In genomic region chr7:92244803-92245486, GRCh38 we compare ENCODE assay signal across 8 cellular contexts.
DNase-seq lines count a peak whose midpoint lies in the region; ATAC-seq, FAIRE-seq and TF ChIP-seq lines count a peak whose summit lies in the region.

No MANE protein-coding gene starts in this region.

- H3K9me3 ChIP-seq in iPS-18a (ENCODE audit: control insufficient read depth, low read depth, low read length), result no peaks in the 10 kb centered on the region

- peaks cover 50% of the 10 kb centered on the region for H3K36me3 Mint-ChIP-seq in stimulated activated effector memory CD8-positive, alpha-beta T cell treated with anti-CD3 and anti-CD28 coated beads, Interleukin-12 subunit alpha, Interleukin-12 subunit beta, amount 100 ng/mL, for 72 hours

- ATAC-seq in GM18907 (IDR thresholded peaks at IDR 0.05; ENCODE audit: unreplicated experiment), result peak; percentile 3
- ATAC-seq in stimulated activated effector memory CD8-positive, alpha-beta T cell treated with anti-CD3 and anti-CD28 coated beads, Interleukin-12 subunit alpha, Interleukin-12 subunit beta, amount 100 ng/mL, for 72 hours, result peak; percentile 3

- peak; percentile 31 to 43 for DNase-seq in AML-193 (lab: John Stamatoyannopoulos, UW)
- DNase-seq in LNCaP clone FGC (ENCODE audit: low read depth), result no peak
- DNase-seq in stimulated activated effector memory CD8-positive, alpha-beta T cell treated with anti-CD3 and anti-CD28 coated beads, Interleukin-12 subunit alpha, Interleukin-12 subunit beta, amount 100 ng/mL, for 72 hours (ENCODE audit: low spot score in 2 of 2), result no peak
- no peak for DNase-seq in RCC 7860 (ENCODE audit: low spot score)
- no peak for DNase-seq in germinal center (ENCODE audit: low spot score)

- peaks cover 13% of the 10 kb centered on the region for H3K36me3 ChIP-seq in iPS-18a (ENCODE audit: control insufficient read depth, low read depth, low read length)

- peaks cover 16% of the 10 kb centered on the region for H3K4me1 ChIP-seq in iPS-18a (ENCODE audit: control insufficient read depth, low read depth, low read length)

- H3K27ac ChIP-seq in angular gyrus (ENCODE audit: low read depth, low read length) (peak overlapping the region; percentile 86), iPS-18a (ENCODE audit: low read length) (peak overlapping the region; percentile 68)

- no peaks in the 10 kb centered on the region for H3K27me3 ChIP-seq in iPS-18a (ENCODE audit: control insufficient read depth, insufficient read depth, low read length)

- no peaks in the 10 kb centered on the region for H3K9me3 Mint-ChIP-seq in stimulated activated effector memory CD8-positive, alpha-beta T cell treated with anti-CD3 and anti-CD28 coated beads, Interleukin-12 subunit alpha, Interleukin-12 subunit beta, amount 100 ng/mL, for 72 hours

- peak overlapping the region; percentile 100 for H3K27ac Mint-ChIP-seq in stimulated activated effector memory CD8-positive, alpha-beta T cell treated with anti-CD3 and anti-CD28 coated beads, Interleukin-12 subunit alpha, Interleukin-12 subunit beta, amount 100 ng/mL, for 72 hours

- H3K9ac ChIP-seq in iPS-18a (ENCODE audit: low read length), result peak overlapping the region; percentile 92

- H3K4me3 Mint-ChIP-seq in stimulated activated effector memory CD8-positive, alpha-beta T cell treated with anti-CD3 and anti-CD28 coated beads, Interleukin-12 subunit alpha, Interleukin-12 subunit beta, amount 100 ng/mL, for 72 hours, result peak overlapping the region; percentile 97

- H3K4me1 Mint-ChIP-seq in stimulated activated effector memory CD8-positive, alpha-beta T cell treated with anti-CD3 and anti-CD28 coated beads, Interleukin-12 subunit alpha, Interleukin-12 subunit beta, amount 100 ng/mL, for 72 hours, result peaks cover 28% of the 10 kb centered on the region

- no peak for TF ChIP-seq CTCF in LNCaP clone FGC (IDR thresholded peaks at IDR 0.05; ENCODE audit: control insufficient read depth, extremely low read depth, insufficient read depth)

- H3K4me3 ChIP-seq in LNCaP clone FGC (ENCODE audit: low read depth, low read length) (peak overlapping the region; percentile 86), iPS-18a (ENCODE audit: low read length) (peak overlapping the region; percentile 98)

- FAIRE-seq in RCC 7860 (lab: Jason Lieb, UNC), result no peak

Comparison
In these comparisons a context has a peak if more than half of its experiments do, and no peak if none do; other contexts are left out.
1. DNase-seq: peak in AML-193 (2 of 2); none in LNCaP clone FGC (single experiment), stimulated activated effector memory CD8-positive, alpha-beta T cell treated with anti-CD3 and anti-CD28 coated beads, Interleukin-12 subunit alpha, Interleukin-12 subunit beta, amount 100 ng/mL, for 72 hours (0 of 2), RCC 7860 (single experiment) and germinal center (single experiment).